Comparison of ENCODE assay signal across 26 cellular contexts in the genomic region with DNA sequence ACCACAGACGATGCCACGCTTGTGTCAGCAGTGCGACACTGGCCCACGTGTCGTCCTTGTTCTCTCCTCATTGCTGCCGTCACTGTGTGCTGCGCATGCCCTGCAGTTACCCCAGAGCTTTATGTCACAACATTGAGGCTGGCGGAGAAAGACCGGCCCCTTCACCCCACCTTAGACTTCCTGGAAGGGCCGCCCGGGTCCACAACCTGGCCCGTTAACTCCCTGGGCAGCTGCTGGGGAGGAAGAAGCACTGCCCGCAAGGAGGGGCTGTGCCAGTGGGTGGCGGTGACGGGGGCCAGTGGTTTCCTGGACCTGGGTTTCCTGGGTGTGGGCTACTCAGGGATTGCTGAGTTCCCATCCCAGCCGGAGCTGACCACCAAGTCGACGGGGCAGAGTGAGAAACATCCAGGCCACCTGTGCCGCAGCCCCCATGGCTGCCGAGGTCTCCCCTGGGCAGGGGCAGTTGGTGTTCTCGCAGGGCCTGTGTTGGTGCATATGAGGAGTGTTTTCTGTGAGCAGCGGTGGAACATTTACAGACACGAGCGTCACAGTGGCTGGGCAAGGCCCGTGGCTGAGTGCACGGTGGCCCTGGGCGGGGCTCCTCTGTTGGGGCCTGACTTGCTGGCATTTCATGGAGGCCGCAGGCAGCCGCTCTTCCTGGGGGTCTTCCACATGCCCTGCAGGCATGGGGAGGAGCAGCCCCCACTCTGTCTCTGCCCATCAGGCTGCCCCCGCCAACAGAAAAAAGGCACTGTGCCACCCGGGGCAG. TPM values are rescaled to one million over a fixed set of nuclear protein-coding genes. Genes with fewer than 3 reads are reported as not detected.
DNase-seq lines count a peak whose midpoint lies in the region; ATAC-seq, FAIRE-seq and TF ChIP-seq lines count a peak whose summit lies in the region.
"Had no signal": no experiment of that assay in that cellular context is flagged by ENCODE, and none has a peak within 500 bp of the region (broad histone marks: within the 10 kb centered on the region; RNA-seq: fewer than 3 reads in every experiment).

No MANE protein-coding gene starts in this region.

- in situ Hi-C loops in HepG2 (cut with HindIII; ENCODE audit: extremely low pct_ligation_motif_present, low pct_unique_long_range_greater_than_20kb) = no loop called here

- no TSS peak for BruUV-seq in HepG2 (replicated peaks; lab: Mats Ljungman, UMichigan)

- no peak overlapping the region for H3K9ac ChIP-seq in HepG2 (ENCODE audit: insufficient read depth, low read depth, low read length)

- H3K4me1 ChIP-seq in right lobe of liver (no peaks in the 10 kb centered on the region), HepG2 (ENCODE audit: insufficient read depth, low read length) (no peaks in the 10 kb centered on the region), heart right ventricle (peaks cover 0 to 21% (median 0%) of the 10 kb centered on the region in 9 donors)
- H3K4me1 ChIP-seq: body of pancreas, SJSA1 had no signal

- H3K4me3 Mint-ChIP-seq in natural killer cell treated with Interleukin-12 subunit alpha and Interleukin-12 subunit beta and Interleukin-15 and Interleukin-18, amount 100 ng/mL, for 72 hours = peak overlapping the region; percentile 53
- no peak overlapping the region for H3K4me3 Mint-ChIP-seq in activated T-helper 1 cell treated with anti-CD3 and anti-CD28 coated beads, Interleukin-12 subunit alpha, Interleukin-12 subunit beta, Interleukin-2, Interleukin-4 antibody, amounts not matched to agents 30 ng/mL and 10 ng/mL and 1 ng/mL, durations not matched to agents 14 hours and 24 hours and 36 hours
- no peak overlapping the region for H3K4me3 Mint-ChIP-seq in activated CD4-positive, alpha-beta memory T cell treated with anti-CD3 and anti-CD28 coated beads for 36 hours
- H3K4me3 Mint-ChIP-seq: activated B cell treated with CpG ODN at 0.5 μM for 24 hours; activated CD8-positive, alpha-beta T cell treated with anti-CD3 and anti-CD28 coated beads, Interleukin-2, amount 10 ng/mL, durations not matched to agents 7 days and 5 days; activated naive CD4-positive, alpha-beta T cell treated with anti-CD3 and anti-CD28 coated beads, Interleukin-2, amount 50 U/mL, for 24 hours; activated T-cell treated with anti-CD3 and anti-CD28 coated beads, Interleukin-2, amount 50 U/mL, for 4 hours; CD8-positive, alpha-beta memory T cell had no signal

- TF ChIP-seq CTCF in right lobe of liver (IDR thresholded peaks at IDR 0.05) = no peak
- no peak for TF ChIP-seq CTCF in HepG2 (CRISPR knock-in tag; IDR thresholded peaks at IDR 0.05)
- no peak for TF ChIP-seq CTCF in heart right ventricle (IDR thresholded peaks at IDR 0.05)

- H3K36me3 ChIP-seq in right lobe of liver (peaks cover 0 to 7% (median 5%) of the 10 kb centered on the region in 4 donors), HepG2 (replicated peaks in 1 of 2; ENCODE audit: control insufficient read depth in 1 of 2, insufficient read depth in 2 of 2, low read length in 2 of 2) (peaks cover 2 to 40% of the 10 kb centered on the region in 2 experiments; a peak in 4 of 5 replicates), heart right ventricle (peaks cover 0 to 29% (median 0%) of the 10 kb centered on the region in 9 donors)
- H3K36me3 ChIP-seq: ovary had no signal

- H2AFZ ChIP-seq in HepG2 (ENCODE audit: low read length) = no peak overlapping the region

- H3K4me3 ChIP-seq in right lobe of liver (no peak overlapping the region), HepG2 (replicated peaks in 1 of 3; ENCODE audit: insufficient read depth in 1 of 3, low read depth in 2 of 3, low read length in 3 of 3) (no peak overlapping the region), heart right ventricle (no peak overlapping the region)
- H3K4me3 ChIP-seq: body of pancreas, ovary, SJSA1 had no signal

- H3K27me3 ChIP-seq in right lobe of liver (no peaks in the 10 kb centered on the region), HepG2 (ENCODE audit: control insufficient read depth in 1 of 2, insufficient read depth in 2 of 2, low read length in 2 of 2) (no peaks in the 10 kb centered on the region; a peak in 1 of 5 replicates), heart right ventricle (no peaks in the 10 kb centered on the region)
- H3K27me3 ChIP-seq: body of pancreas, ovary, SJSA1 had no signal

- peaks cover 82% of the 10 kb centered on the region for H3K79me2 ChIP-seq in HepG2 (ENCODE audit: insufficient read depth, low read length)

- TF ChIP-seq EP300 in HepG2 (IDR thresholded peaks at IDR 0.05; ENCODE audit: low read depth in 2 of 2, low read length in 2 of 2) (no peak), HepG2 (CRISPR knock-in tag; IDR thresholded peaks at IDR 0.05; ENCODE audit: borderline replicate concordance) (no peak)

- no peak overlapping the region for H3K4me2 ChIP-seq in HepG2 (ENCODE audit: low read depth, low read length)

- no peaks in the 10 kb centered on the region for H3K9me3 Mint-ChIP-seq in natural killer cell treated with Interleukin-12 subunit alpha and Interleukin-12 subunit beta and Interleukin-15 and Interleukin-18, amount 100 ng/mL, for 72 hours
- H3K9me3 Mint-ChIP-seq in activated T-helper 1 cell treated with anti-CD3 and anti-CD28 coated beads, Interleukin-12 subunit alpha, Interleukin-12 subunit beta, Interleukin-2, Interleukin-4 antibody, amounts not matched to agents 30 ng/mL and 10 ng/mL and 1 ng/mL, durations not matched to agents 14 hours and 24 hours and 36 hours = no peaks in the 10 kb centered on the region
- H3K9me3 Mint-ChIP-seq in activated CD4-positive, alpha-beta memory T cell treated with anti-CD3 and anti-CD28 coated beads for 36 hours = no peaks in the 10 kb centered on the region
- H3K9me3 Mint-ChIP-seq: activated B cell treated with CpG ODN at 0.5 μM for 24 hours; activated naive CD4-positive, alpha-beta T cell treated with anti-CD3 and anti-CD28 coated beads, Interleukin-2, amount 50 U/mL, for 24 hours; activated T-cell treated with anti-CD3 and anti-CD28 coated beads, Interleukin-2, amount 50 U/mL, for 4 hours; CD8-positive, alpha-beta memory T cell had no signal

- CTCF ChIA-PET in HepG2 (lab: Yijun Ruan, JAX; ENCODE audit: low intra/inter-chr PET ratio, low total read pairs) = no interaction called here
- CTCF ChIA-PET in activated CD4-positive, alpha-beta memory T cell treated with anti-CD3 and anti-CD28 coated beads for 36 hours (lab: Charles Lee) = no interaction called here

- no peak for FAIRE-seq in HepG2 (lab: Jason Lieb, UNC)

- H3K27me3 Mint-ChIP-seq in natural killer cell treated with Interleukin-12 subunit alpha and Interleukin-12 subunit beta and Interleukin-15 and Interleukin-18, amount 100 ng/mL, for 72 hours = no peaks in the 10 kb centered on the region
- H3K27me3 Mint-ChIP-seq in activated T-helper 1 cell treated with anti-CD3 and anti-CD28 coated beads, Interleukin-12 subunit alpha, Interleukin-12 subunit beta, Interleukin-2, Interleukin-4 antibody, amounts not matched to agents 30 ng/mL and 10 ng/mL and 1 ng/mL, durations not matched to agents 14 hours and 24 hours and 36 hours (ENCODE audit: insufficient read depth) = no peaks in the 10 kb centered on the region
- no peaks in the 10 kb centered on the region for H3K27me3 Mint-ChIP-seq in activated CD4-positive, alpha-beta memory T cell treated with anti-CD3 and anti-CD28 coated beads for 36 hours
- H3K27me3 Mint-ChIP-seq: activated B cell treated with CpG ODN at 0.5 μM for 24 hours; activated naive CD4-positive, alpha-beta T cell treated with anti-CD3 and anti-CD28 coated beads, Interleukin-2, amount 50 U/mL, for 24 hours; CD8-positive, alpha-beta memory T cell had no signal

- peak in 2 of 3 donors; percentile 38 to 56 for DNase-seq in right lobe of liver
- no peak for DNase-seq in HepG2 (ENCODE audit: low spot score)
- DNase-seq in heart right ventricle = no peak
- DNase-seq in natural killer cell treated with Interleukin-12 subunit alpha and Interleukin-12 subunit beta and Interleukin-15 and Interleukin-18, amount 100 ng/mL, for 72 hours (ENCODE audit: low spot score) = peak; percentile 87
- DNase-seq in activated T-helper 1 cell treated with anti-CD3 and anti-CD28 coated beads, Interleukin-12 subunit alpha, Interleukin-12 subunit beta, Interleukin-2, Interleukin-4 antibody, amounts not matched to agents 30 ng/mL and 10 ng/mL and 1 ng/mL, durations not matched to agents 14 hours and 24 hours and 36 hours (ENCODE audit: low spot score) = no peak
- DNase-seq in activated CD4-positive, alpha-beta memory T cell treated with anti-CD3 and anti-CD28 coated beads for 36 hours = no peak
- DNase-seq in cerebellar cortex (ENCODE audit: low spot score) = no peak
- DNase-seq: activated B cell treated with CpG ODN at 0.5 μM for 24 hours; activated CD8-positive, alpha-beta T cell treated with anti-CD3 and anti-CD28 coated beads, Interleukin-2, amount 10 ng/mL, durations not matched to agents 7 days and 5 days; activated T-cell treated with anti-CD3 and anti-CD28 coated beads, Interleukin-2, amount 50 U/mL, for 4 hours; DMS79; foreskin melanocyte; KG1; NCI-H187; NCI-H345; ovary; PC-3 had no signal

- peak overlapping the region; percentile 89 to 94 for H3K27ac Mint-ChIP-seq in natural killer cell treated with Interleukin-12 subunit alpha and Interleukin-12 subunit beta and Interleukin-15 and Interleukin-18, amount 100 ng/mL, for 72 hours
- no peak overlapping the region for H3K27ac Mint-ChIP-seq in activated T-helper 1 cell treated with anti-CD3 and anti-CD28 coated beads, Interleukin-12 subunit alpha, Interleukin-12 subunit beta, Interleukin-2, Interleukin-4 antibody, amounts not matched to agents 30 ng/mL and 10 ng/mL and 1 ng/mL, durations not matched to agents 14 hours and 24 hours and 36 hours
- no peak overlapping the region for H3K27ac Mint-ChIP-seq in activated CD4-positive, alpha-beta memory T cell treated with anti-CD3 and anti-CD28 coated beads for 36 hours
- H3K27ac Mint-ChIP-seq: activated B cell treated with CpG ODN at 0.5 μM for 24 hours; activated CD8-positive, alpha-beta T cell treated with anti-CD3 and anti-CD28 coated beads, Interleukin-2, amount 10 ng/mL, durations not matched to agents 7 days and 5 days had no signal

- intact Hi-C loops in right lobe of liver (cut with DNase I) (no loop called here), HepG2 (cut with micrococcal nuclease; ENCODE audit: unreplicated experiment) (no loop called here), heart right ventricle (cut with DNase I) (no loop called here)
- intact Hi-C loops in activated T-helper 1 cell treated with anti-CD3 and anti-CD28 coated beads, Interleukin-12 subunit alpha, Interleukin-12 subunit beta, Interleukin-2, Interleukin-4 antibody, amounts not matched to agents 30 ng/mL and 10 ng/mL and 1 ng/mL, durations not matched to agents 14 hours and 24 hours and 36 hours (cut with micrococcal nuclease) = no loop called here
- intact Hi-C loops in activated CD4-positive, alpha-beta memory T cell treated with anti-CD3 and anti-CD28 coated beads for 36 hours (cut with micrococcal nuclease) = no loop called here

- peaks cover 12% of the 10 kb centered on the region for H3K36me3 Mint-ChIP-seq in natural killer cell treated with Interleukin-12 subunit alpha and Interleukin-12 subunit beta and Interleukin-15 and Interleukin-18, amount 100 ng/mL, for 72 hours
- H3K36me3 Mint-ChIP-seq in activated T-helper 1 cell treated with anti-CD3 and anti-CD28 coated beads, Interleukin-12 subunit alpha, Interleukin-12 subunit beta, Interleukin-2, Interleukin-4 antibody, amounts not matched to agents 30 ng/mL and 10 ng/mL and 1 ng/mL, durations not matched to agents 14 hours and 24 hours and 36 hours (ENCODE audit: low read depth) = peaks cover 24% of the 10 kb centered on the region
- H3K36me3 Mint-ChIP-seq in activated CD4-positive, alpha-beta memory T cell treated with anti-CD3 and anti-CD28 coated beads for 36 hours = peaks cover 23% of the 10 kb centered on the region

- peaks cover 4% of the 10 kb centered on the region for H4K20me1 ChIP-seq in HepG2 (ENCODE audit: insufficient read depth, low read length)

- POLR2A ChIA-PET in HepG2 (lab: Yijun Ruan, JAX) = no interaction called here
- POLR2A ChIA-PET in activated CD4-positive, alpha-beta memory T cell treated with anti-CD3 and anti-CD28 coated beads for 36 hours (lab: Charles Lee) = no interaction called here

- TF ChIP-seq RAD21 in HepG2 (CRISPR knock-in tag; IDR thresholded peaks at IDR 0.05) = no peak

- no peaks in the 10 kb centered on the region for H3K9me3 ChIP-seq in right lobe of liver
- H3K9me3 ChIP-seq in HepG2 (ENCODE audit: low read length) = no peaks in the 10 kb centered on the region
- no peaks in the 10 kb centered on the region for H3K9me3 ChIP-seq in heart right ventricle
- H3K9me3 ChIP-seq: body of pancreas, ovary, SJSA1 had no signal

- H3K27ac ChIP-seq in right lobe of liver (no peak overlapping the region), HepG2 (ENCODE audit: extremely low read length, insufficient read depth, low read length) (no peak overlapping the region), heart right ventricle (peak overlapping the region in 1 of 10 donors; percentile 83)
- H3K27ac ChIP-seq: body of pancreas, ovary, SJSA1 had no signal

- ATAC-seq in right lobe of liver (peak; percentile 30 to 53 (median 38)), HepG2 (no peak; the same call in 2 of the 3 replicates), heart right ventricle (peak in 6 of 8 donors; percentile 9 to 39 (median 28)), GM18873 (IDR thresholded peaks at IDR 0.05; ENCODE audit: low FRiP score, unreplicated experiment) (no peak)
- ATAC-seq in natural killer cell treated with Interleukin-12 subunit alpha and Interleukin-12 subunit beta and Interleukin-15 and Interleukin-18, amount 100 ng/mL, for 72 hours = peak; percentile 85 to 93
- ATAC-seq: activated CD8-positive, alpha-beta T cell treated with anti-CD3 and anti-CD28 coated beads, Interleukin-2, amount 10 ng/mL, durations not matched to agents 7 days and 5 days; activated T-cell treated with anti-CD3 and anti-CD28 coated beads, Interleukin-2, amount 50 U/mL, for 4 hours; body of pancreas; PC-3 had no signal

- peaks cover 42 to 46% of the 10 kb centered on the region in 2 donors for H3K4me1 Mint-ChIP-seq in natural killer cell treated with Interleukin-12 subunit alpha and Interleukin-12 subunit beta and Interleukin-15 and Interleukin-18, amount 100 ng/mL, for 72 hours (ENCODE audit: low read depth in 2 of 2)
- peaks cover 14% of the 10 kb centered on the region for H3K4me1 Mint-ChIP-seq in activated T-helper 1 cell treated with anti-CD3 and anti-CD28 coated beads, Interleukin-12 subunit alpha, Interleukin-12 subunit beta, Interleukin-2, Interleukin-4 antibody, amounts not matched to agents 30 ng/mL and 10 ng/mL and 1 ng/mL, durations not matched to agents 14 hours and 24 hours and 36 hours (ENCODE audit: low read depth)
- H3K4me1 Mint-ChIP-seq in activated CD4-positive, alpha-beta memory T cell treated with anti-CD3 and anti-CD28 coated beads for 36 hours (ENCODE audit: low read depth) = peaks cover 33% of the 10 kb centered on the region

- TF ChIP-seq POLR2A in right lobe of liver (IDR thresholded peaks at IDR 0.05) (no peak), HepG2 (IDR thresholded peaks at IDR 0.05; ENCODE audit: insufficient read depth in 1 of 2, low read depth in 2 of 2, low read length in 2 of 2) (no peak)

- 76% methylated on average over 5 of the region's 31 CpGs for WGBS in right lobe of liver (ENCODE audit: insufficient coverage, low coverage, low lambda C conversion rate, missing lambda C conversion rate)
- WGBS in HepG2 (ENCODE audit: low lambda C conversion rate) = 96% methylated on average over 10 of the region's 31 CpGs
- WGBS in heart right ventricle, 2 donors = 90 to 91% methylated on average over 31 of the region's 31 CpGs

RNA-seq across cellular contexts. Expression of a gene that starts 23.1 kb away (rescaled TPM):
- total RNA-seq in right lobe of liver = 10 to 100 TPM; 21.7 to 26.9 (median 25.1) TPM
- 78.3 and 84.2 TPM in 2 replicates for total RNA-seq in HepG2 (2016; rRNA removed; fragmentation: Illumina TruSeq; extraction: Trizol)
- total RNA-seq in HepG2 (2016; cell fraction: cytosol; rRNA removed; fragmentation: Illumina TruSeq; extraction: Trizol; ENCODE audit: low read depth) = 194 and 195 TPM in 2 replicates
- 67.1 and 88.3 TPM in 2 replicates for total RNA-seq in HepG2 (2016; cell fraction: insoluble cytoplasmic fraction; rRNA removed; fragmentation: Illumina TruSeq; extraction: Trizol)
- 221 and 222 TPM in 2 replicates for total RNA-seq in HepG2 (2016; cell fraction: membrane; rRNA removed; fragmentation: Illumina TruSeq; extraction: Trizol)
- total RNA-seq in HepG2 (2016; cell fraction: nucleus; rRNA removed; fragmentation: Illumina TruSeq; extraction: Trizol) = 49.7 and 57.5 TPM in 2 replicates
- 31.6 and 38.0 TPM in 2 replicates for polyA plus RNA-seq in HepG2 (2011; rRNA removed)
- 25.7 and 26.3 TPM in 2 replicates for polyA plus RNA-seq in HepG2 (2011; cell fraction: cytosol; rRNA removed)
- polyA plus RNA-seq in HepG2 (2011; cell fraction: nucleus; rRNA removed) = 37.1 and 39.8 TPM in 2 replicates
- polyA plus RNA-seq in HepG2 (2012) = 25.2 and 38.0 TPM in 2 replicates
- polyA plus RNA-seq in HepG2 (2016; cell fraction: cytosol; fragmentation: Illumina TruSeq; extraction: Trizol; ENCODE audit: low read depth) = 283 and 288 TPM in 2 replicates
- 98.5 and 123 TPM in 2 replicates for polyA plus RNA-seq in HepG2 (2016; cell fraction: insoluble cytoplasmic fraction; fragmentation: Illumina TruSeq; extraction: Trizol; ENCODE audit: low read depth)
- 260 and 268 TPM in 2 replicates for polyA plus RNA-seq in HepG2 (2016; cell fraction: membrane; fragmentation: Illumina TruSeq; extraction: Trizol; ENCODE audit: low read depth)
- polyA plus RNA-seq in HepG2 (2016; cell fraction: nucleus; fragmentation: Illumina TruSeq; extraction: Trizol; ENCODE audit: insufficient read depth, low read depth) = 93.4 and 97.4 TPM in 2 replicates
- polyA minus RNA-seq in HepG2 (2011; rRNA and poly(A)+ RNA removed; ENCODE audit: low replicate concordance) = 27.0 and 92.2 TPM in 2 replicates
- polyA minus RNA-seq in HepG2 (2011; cell fraction: cytosol; rRNA and poly(A)+ RNA removed) = 13.8 and 22.4 TPM in 2 replicates
- polyA minus RNA-seq in HepG2 (2011; cell fraction: nucleus; rRNA and poly(A)+ RNA removed) = 24.0 and 26.7 TPM in 2 replicates
- 10 to 100 TPM; 30.9 to 51.4 (median 38.3) TPM for total RNA-seq in heart right ventricle
- polyA plus RNA-seq in heart right ventricle = 10 to 100 TPM; 16.4 to 23.0 TPM
- 100 to 1,000 TPM in 1 of 2 donors, 10 to 100 TPM in 1; 97.5 to 226 TPM for total RNA-seq in natural killer cell treated with Interleukin-12 subunit alpha and Interleukin-12 subunit beta and Interleukin-15 and Interleukin-18, amount 100 ng/mL, for 72 hours
- 171 and 173 TPM in 2 replicates for total RNA-seq in activated T-helper 1 cell treated with anti-CD3 and anti-CD28 coated beads, Interleukin-12 subunit alpha, Interleukin-12 subunit beta, Interleukin-2, Interleukin-4 antibody, amounts not matched to agents 30 ng/mL and 10 ng/mL and 1 ng/mL, durations not matched to agents 14 hours and 24 hours and 36 hours
- 100 to 1,000 TPM; 149 to 156 TPM for total RNA-seq in activated CD4-positive, alpha-beta memory T cell treated with anti-CD3 and anti-CD28 coated beads for 36 hours

RNA-seq across cellular contexts. Expression of a gene that starts 50.3 kb away (rescaled TPM):
- total RNA-seq in right lobe of liver = not detected
- not detected in 2 replicates for total RNA-seq in HepG2 (2016; rRNA removed; fragmentation: Illumina TruSeq; extraction: Trizol)
- total RNA-seq in HepG2 (2016; cell fraction: cytosol; rRNA removed; fragmentation: Illumina TruSeq; extraction: Trizol; ENCODE audit: low read depth) = not detected in 2 replicates
- not detected in 2 replicates for total RNA-seq in HepG2 (2016; cell fraction: insoluble cytoplasmic fraction; rRNA removed; fragmentation: Illumina TruSeq; extraction: Trizol)
- not detected in 2 replicates for total RNA-seq in HepG2 (2016; cell fraction: membrane; rRNA removed; fragmentation: Illumina TruSeq; extraction: Trizol)
- total RNA-seq in HepG2 (2016; cell fraction: nucleus; rRNA removed; fragmentation: Illumina TruSeq; extraction: Trizol) = not detected in 2 replicates
- not detected in 2 replicates for polyA plus RNA-seq in HepG2 (2011; rRNA removed)
- polyA plus RNA-seq in HepG2 (2011; cell fraction: cytosol; rRNA removed) = not detected in 2 replicates
- polyA plus RNA-seq in HepG2 (2011; cell fraction: nucleus; rRNA removed) = not detected in 2 replicates
- polyA plus RNA-seq in HepG2 (2012) = not detected in 2 replicates
- polyA plus RNA-seq in HepG2 (2016; cell fraction: cytosol; fragmentation: Illumina TruSeq; extraction: Trizol; ENCODE audit: low read depth) = not detected in 2 replicates
- not detected in 2 replicates for polyA plus RNA-seq in HepG2 (2016; cell fraction: insoluble cytoplasmic fraction; fragmentation: Illumina TruSeq; extraction: Trizol; ENCODE audit: low read depth)
- not detected in 2 replicates for polyA plus RNA-seq in HepG2 (2016; cell fraction: membrane; fragmentation: Illumina TruSeq; extraction: Trizol; ENCODE audit: low read depth)
- polyA plus RNA-seq in HepG2 (2016; cell fraction: nucleus; fragmentation: Illumina TruSeq; extraction: Trizol; ENCODE audit: insufficient read depth, low read depth) = not detected in 2 replicates
- polyA minus RNA-seq in HepG2 (2011; rRNA and poly(A)+ RNA removed; ENCODE audit: low replicate concordance) = not detected in 2 replicates
- not detected in 2 replicates for polyA minus RNA-seq in HepG2 (2011; cell fraction: cytosol; rRNA and poly(A)+ RNA removed)
- not detected in 2 replicates for polyA minus RNA-seq in HepG2 (2011; cell fraction: nucleus; rRNA and poly(A)+ RNA removed)
- not detected for total RNA-seq in heart right ventricle
- under 1 TPM in 1 of 2 donors, not detected in 1; 0.01 TPM for polyA plus RNA-seq in heart right ventricle
- not detected for total RNA-seq in natural killer cell treated with Interleukin-12 subunit alpha and Interleukin-12 subunit beta and Interleukin-15 and Interleukin-18, amount 100 ng/mL, for 72 hours
- not detected in 2 replicates for total RNA-seq in activated T-helper 1 cell treated with anti-CD3 and anti-CD28 coated beads, Interleukin-12 subunit alpha, Interleukin-12 subunit beta, Interleukin-2, Interleukin-4 antibody, amounts not matched to agents 30 ng/mL and 10 ng/mL and 1 ng/mL, durations not matched to agents 14 hours and 24 hours and 36 hours
- not detected for total RNA-seq in activated CD4-positive, alpha-beta memory T cell treated with anti-CD3 and anti-CD28 coated beads for 36 hours
- total RNA-seq: activated B cell treated with CpG ODN at 0.5 μM for 24 hours; activated CD8-positive, alpha-beta T cell treated with anti-CD3 and anti-CD28 coated beads, Interleukin-2, amount 10 ng/mL, durations not matched to agents 7 days and 5 days; activated T-cell treated with anti-CD3 and anti-CD28 coated beads, Interleukin-2, amount 50 U/mL, for 4 hours; body of pancreas; CD8-positive, alpha-beta memory T cell; dermis microvascular lymphatic vessel endothelial cell; epithelial cell of proximal tubule; liver; PC-3; SJSA1; T-helper 2 cell treated with Interferon-gamma antibody and Interleukin-4, amounts not matched to agents 100 ng/mL and 5 ng/mL, for 36 hours had no signal
- polyA plus RNA-seq: CD8-positive, alpha-beta memory T cell; liver; ovary had no signal

RNA-seq across cellular contexts. Expression of a gene that starts 59.4 kb away (rescaled TPM):
- total RNA-seq in right lobe of liver = not detected
- total RNA-seq in HepG2 (2016; rRNA removed; fragmentation: Illumina TruSeq; extraction: Trizol) = 0.07 TPM in 1 of 2 replicates, not detected in the other
- total RNA-seq in HepG2 (2016; cell fraction: cytosol; rRNA removed; fragmentation: Illumina TruSeq; extraction: Trizol; ENCODE audit: low read depth) = 0.09 and 0.20 TPM in 2 replicates
- not detected in 2 replicates for total RNA-seq in HepG2 (2016; cell fraction: insoluble cytoplasmic fraction; rRNA removed; fragmentation: Illumina TruSeq; extraction: Trizol)
- total RNA-seq in HepG2 (2016; cell fraction: membrane; rRNA removed; fragmentation: Illumina TruSeq; extraction: Trizol) = 0.06 TPM in 1 of 2 replicates, not detected in the other
- 0.16 and 0.19 TPM in 2 replicates for total RNA-seq in HepG2 (2016; cell fraction: nucleus; rRNA removed; fragmentation: Illumina TruSeq; extraction: Trizol)
- 0.03 and 0.12 TPM in 2 replicates for polyA plus RNA-seq in HepG2 (2011; rRNA removed)
- polyA plus RNA-seq in HepG2 (2011; cell fraction: cytosol; rRNA removed) = 0.04 and 0.06 TPM in 2 replicates
- polyA plus RNA-seq in HepG2 (2011; cell fraction: nucleus; rRNA removed) = 0.21 and 0.24 TPM in 2 replicates
- not detected in 2 replicates for polyA plus RNA-seq in HepG2 (2012)
- polyA plus RNA-seq in HepG2 (2016; cell fraction: cytosol; fragmentation: Illumina TruSeq; extraction: Trizol; ENCODE audit: low read depth) = 0.03 TPM in 2 replicates
- polyA plus RNA-seq in HepG2 (2016; cell fraction: insoluble cytoplasmic fraction; fragmentation: Illumina TruSeq; extraction: Trizol; ENCODE audit: low read depth) = not detected in 2 replicates
- polyA plus RNA-seq in HepG2 (2016; cell fraction: membrane; fragmentation: Illumina TruSeq; extraction: Trizol; ENCODE audit: low read depth) = not detected in 2 replicates
- 0.13 TPM in 1 of 2 replicates, not detected in the other for polyA plus RNA-seq in HepG2 (2016; cell fraction: nucleus; fragmentation: Illumina TruSeq; extraction: Trizol; ENCODE audit: insufficient read depth, low read depth)
- polyA minus RNA-seq in HepG2 (2011; rRNA and poly(A)+ RNA removed; ENCODE audit: low replicate concordance) = 0.06 TPM in 1 of 2 replicates, not detected in the other
- polyA minus RNA-seq in HepG2 (2011; cell fraction: cytosol; rRNA and poly(A)+ RNA removed) = not detected in 2 replicates
- polyA minus RNA-seq in HepG2 (2011; cell fraction: nucleus; rRNA and poly(A)+ RNA removed) = 0.12 and 0.13 TPM in 2 replicates
- under 1 TPM in 6 of 10 donors, not detected in 4; 0.09 to 0.79 (median 0.22) TPM for total RNA-seq in heart right ventricle
- under 1 TPM; 0.01 to 0.22 TPM for polyA plus RNA-seq in heart right ventricle
- total RNA-seq in natural killer cell treated with Interleukin-12 subunit alpha and Interleukin-12 subunit beta and Interleukin-15 and Interleukin-18, amount 100 ng/mL, for 72 hours = under 1 TPM in 1 of 2 donors, not detected in 1; 0.14 TPM
- 0.12 TPM in 1 of 2 replicates, not detected in the other for total RNA-seq in activated T-helper 1 cell treated with anti-CD3 and anti-CD28 coated beads, Interleukin-12 subunit alpha, Interleukin-12 subunit beta, Interleukin-2, Interleukin-4 antibody, amounts not matched to agents 30 ng/mL and 10 ng/mL and 1 ng/mL, durations not matched to agents 14 hours and 24 hours and 36 hours
- total RNA-seq in activated CD4-positive, alpha-beta memory T cell treated with anti-CD3 and anti-CD28 coated beads for 36 hours = not detected
- total RNA-seq: body of pancreas; CD8-positive, alpha-beta memory T cell; dermis microvascular lymphatic vessel endothelial cell; PC-3; T-helper 2 cell treated with Interferon-gamma antibody and Interleukin-4, amounts not matched to agents 100 ng/mL and 5 ng/mL, for 36 hours had no signal
- polyA plus RNA-seq: CD8-positive, alpha-beta memory T cell; liver had no signal

Comparison
In these comparisons a context has a peak if more than half of its experiments do, and no peak if none do; other contexts are left out.
1. ATAC-seq: peak in right lobe of liver (4 of 4), heart right ventricle (6 of 8) and natural killer cell treated with Interleukin-12 subunit alpha and Interleukin-12 subunit beta and Interleukin-15 and Interleukin-18, amount 100 ng/mL, for 72 hours (2 of 2); none in HepG2 (single experiment) and GM18873 (single experiment).
2. DNase-seq: peak in right lobe of liver (2 of 3) and natural killer cell treated with Interleukin-12 subunit alpha and Interleukin-12 subunit beta and Interleukin-15 and Interleukin-18, amount 100 ng/mL, for 72 hours (single experiment); none in HepG2 (single experiment), heart right ventricle (0 of 2), activated T-helper 1 cell treated with anti-CD3 and anti-CD28 coated beads, Interleukin-12 subunit alpha, Interleukin-12 subunit beta, Interleukin-2, Interleukin-4 antibody, amounts not matched to agents 30 ng/mL and 10 ng/mL and 1 ng/mL, durations not matched to agents 14 hours and 24 hours and 36 hours (single experiment), activated CD4-positive, alpha-beta memory T cell treated with anti-CD3 and anti-CD28 coated beads for 36 hours (single experiment) and cerebellar cortex (single experiment).
3. H3K27ac Mint-ChIP-seq: peak in natural killer cell treated with Interleukin-12 subunit alpha and Interleukin-12 subunit beta and Interleukin-15 and Interleukin-18, amount 100 ng/mL, for 72 hours (2 of 2); none in activated T-helper 1 cell treated with anti-CD3 and anti-CD28 coated beads, Interleukin-12 subunit alpha, Interleukin-12 subunit beta, Interleukin-2, Interleukin-4 antibody, amounts not matched to agents 30 ng/mL and 10 ng/mL and 1 ng/mL, durations not matched to agents 14 hours and 24 hours and 36 hours (single experiment) and activated CD4-positive, alpha-beta memory T cell treated with anti-CD3 and anti-CD28 coated beads for 36 hours (single experiment).